In the genomic region with DNA sequence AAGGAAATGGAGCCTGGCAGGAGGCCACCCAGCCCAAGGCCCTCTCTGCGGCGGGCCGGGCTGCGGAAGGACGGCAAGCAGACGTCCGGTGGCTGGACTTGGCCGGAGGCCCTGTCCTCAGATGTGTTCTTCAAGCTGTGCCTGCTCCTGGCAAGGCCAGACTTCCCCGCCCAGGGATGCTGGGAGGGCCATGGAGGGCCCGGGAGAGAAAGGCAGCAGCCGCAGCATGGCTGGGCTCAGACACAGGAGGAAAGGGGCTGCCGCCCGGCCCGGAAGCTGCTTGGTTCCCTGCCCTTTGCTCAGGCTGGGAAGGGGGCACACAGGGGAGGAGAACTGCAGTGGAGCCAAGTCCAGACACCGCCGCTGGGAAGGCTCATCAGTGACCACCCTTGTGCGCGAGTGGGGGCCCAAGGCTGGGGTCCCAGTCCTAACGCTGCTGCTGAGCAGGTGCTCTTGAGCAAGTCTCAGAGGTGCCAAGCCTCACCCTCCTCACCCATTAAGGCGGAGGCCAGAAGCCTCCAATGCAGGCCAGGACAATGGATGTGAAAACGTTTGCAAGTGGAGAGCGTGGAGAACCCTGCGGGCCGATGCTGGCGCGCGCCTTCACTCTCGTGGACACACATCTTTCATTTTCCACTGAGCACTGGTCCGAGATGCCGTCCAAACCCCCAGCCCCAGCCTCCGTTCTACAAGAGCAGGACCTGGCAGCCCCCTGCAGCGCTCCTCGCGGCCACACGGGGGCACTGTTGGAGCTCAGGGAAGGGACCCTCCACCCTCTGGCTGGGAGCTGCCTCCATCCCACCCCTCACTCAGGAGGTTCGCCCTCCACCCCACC, we compare ENCODE assay signal across 9 cellular contexts. TPM values are rescaled to one million over a fixed set of nuclear protein-coding genes. Genes with fewer than 3 reads are reported as not detected.
DNase-seq lines count a peak whose midpoint lies in the region; ATAC-seq, FAIRE-seq and TF ChIP-seq lines count a peak whose summit lies in the region.
"Had no signal": no experiment of that assay in that cellular context is flagged by ENCODE, and none has a peak within 500 bp of the region (broad histone marks: within the 10 kb centered on the region; RNA-seq: fewer than 3 reads in every experiment).

No MANE protein-coding gene starts in this region.

- H4K20me1 ChIP-seq in H1 (replicated peaks in 1 of 2; ENCODE audit: control insufficient read depth in 1 of 2, insufficient read depth in 2 of 2, low read length in 2 of 2) = peaks cover 2 to 4% of the 10 kb centered on the region in 2 experiments

- no peak overlapping the region for H3K27ac Mint-ChIP-seq in activated CD4-positive, alpha-beta memory T cell treated with anti-CD3 and anti-CD28 coated beads, Interleukin-2, amount 10 ng/mL, durations not matched to agents 7 days and 5 days

- no peak overlapping the region for H2BK5ac ChIP-seq in H1 (ENCODE audit: low read depth, low read length)

- FAIRE-seq in H1 (lab: Jason Lieb, UNC) = peak; percentile 7

- no peak overlapping the region for H3K4me3 Mint-ChIP-seq in activated CD4-positive, alpha-beta memory T cell treated with anti-CD3 and anti-CD28 coated beads, Interleukin-2, amount 10 ng/mL, durations not matched to agents 7 days and 5 days

- POLR2A ChIA-PET in activated CD4-positive, alpha-beta memory T cell treated with anti-CD3 and anti-CD28 coated beads, Interleukin-2, amount 10 ng/mL, durations not matched to agents 7 days and 5 days (lab: Charles Lee) = no interaction called here
- POLR2A ChIA-PET in H1 (lab: Charles Lee; ENCODE audit: partially characterized antibody) = interaction anchor here (1.2 kb wide), 1 partner anchor 44 kb away, joined by 3 read pairs; no protein-coding TSS in a partner anchor

- no peak overlapping the region for H3K9ac ChIP-seq in H1 (replicated peaks in 1 of 4; ENCODE audit: extremely low read depth in 1 of 4, low read depth in 3 of 4, low read length in 3 of 4)

- no peaks in the 10 kb centered on the region for H3K79me1 ChIP-seq in H1 (ENCODE audit: low read depth, low read length)

- H3K36me3 ChIP-seq in H1 (ENCODE audit: control insufficient read depth in 2 of 4, insufficient read depth in 4 of 4, low read length in 3 of 4) = no peaks in the 10 kb centered on the region

- peaks cover 1 to 9% (median 9%) of the 10 kb centered on the region in 4 experiments; a peak in 6 of 7 replicates for H3K27me3 ChIP-seq in H1 (replicated peaks in 1 of 4; ENCODE audit: control insufficient read depth in 3 of 4, extremely low read depth in 1 of 4, insufficient read depth in 3 of 4, low read length in 3 of 4)

- no peak overlapping the region for H2AK5ac ChIP-seq in H1 (ENCODE audit: low read depth, low read length)

- CTCF ChIA-PET in activated CD4-positive, alpha-beta memory T cell treated with anti-CD3 and anti-CD28 coated beads, Interleukin-2, amount 10 ng/mL, durations not matched to agents 7 days and 5 days (lab: Charles Lee) = interaction anchor here (0.6 to 1.4 kb wide), 8 partner anchors 22 to 237 kb away, joined by 3 read pairs; partner anchors contain the start of gene PASK
- CTCF ChIA-PET in H1 (lab: Charles Lee; ENCODE audit: partially characterized antibody) = interaction anchor here (0.7 to 4.4 kb wide), 43 partner anchors 8 to 301 kb away, joined by 3 to 26 read pairs (median 4); partner anchors contain the start of genes CROCC2, MAB21L4, PASK and PPP1R7

- no peak overlapping the region for H4K8ac ChIP-seq in H1 (ENCODE audit: extremely low read depth, insufficient read depth, low read length)

- no peaks in the 10 kb centered on the region for H3K79me2 ChIP-seq in H1 (ENCODE audit: control insufficient read depth in 1 of 2, insufficient read depth in 2 of 2, low read length in 2 of 2)

- no peak overlapping the region for H3K56ac ChIP-seq in H1 (replicated peaks; ENCODE audit: insufficient read length, low read depth, low read length)

- no peak for TF ChIP-seq POLR2A in H1 (IDR thresholded peaks at IDR 0.05; ENCODE audit: control extremely low read depth in 1 of 2, low read depth in 2 of 2, low read length in 2 of 2)

- no peak overlapping the region for H3K27ac ChIP-seq in H1 (ENCODE audit: low read depth, low read length)

- no peak overlapping the region for H3K18ac ChIP-seq in H1 (ENCODE audit: extremely low read depth, low read length)

- no peaks in the 10 kb centered on the region for H3K4me1 Mint-ChIP-seq in activated CD4-positive, alpha-beta memory T cell treated with anti-CD3 and anti-CD28 coated beads, Interleukin-2, amount 10 ng/mL, durations not matched to agents 7 days and 5 days

- H2BK120ac ChIP-seq in H1 (replicated peaks; ENCODE audit: low read depth, low read length) = no peak overlapping the region

- peak; percentile 87 to 90 for TF ChIP-seq RAD21 in H1 (IDR thresholded peaks at IDR 0.05 in 1 of 2, conservative IDR thresholded peaks at IDR 0.05 in 1 of 2; ENCODE audit: low read depth in 2 of 2, low read length in 2 of 2)

- 57% methylated on average over 36 of the region's 36 CpGs; no CpG with 5 or more reads in 1 of the 2 experiments for WGBS in H1 (ENCODE audit: extremely low coverage in 1 of 2, insufficient coverage in 1 of 2, insufficient read length in 1 of 2, insufficient replicate concordance in 2 of 2, low coverage in 1 of 2, low lambda C conversion rate in 2 of 2, missing lambda C conversion rate in 1 of 2), 2 experiments

- no peak overlapping the region for H4K5ac ChIP-seq in H1 (ENCODE audit: insufficient read length, low read depth, low read length)

- no peak overlapping the region for H2BK12ac ChIP-seq in H1 (ENCODE audit: low read depth, low read length)

- H3K4me1 ChIP-seq in H1 (replicated peaks in 1 of 4; ENCODE audit: control insufficient read depth in 3 of 4, insufficient read depth in 4 of 4, low read length in 3 of 4) = peaks cover 0 to 6% (median 3%) of the 10 kb centered on the region in 4 experiments; a peak in 4 of 7 replicates

- peaks cover 4% of the 10 kb centered on the region; the same call in 1 of the 2 replicates for H3K23me2 ChIP-seq in H1 (ENCODE audit: low read depth, low read length)

- H3K23ac ChIP-seq in H1 (ENCODE audit: insufficient read length) = no peak overlapping the region

- H2AFZ ChIP-seq in H1 (ENCODE audit: low read length) = no peak overlapping the region

- H4K91ac ChIP-seq in H1 (replicated peaks; ENCODE audit: insufficient read length, low read length) = no peak overlapping the region

- H3K14ac ChIP-seq in H1 (ENCODE audit: insufficient read length) = no peak overlapping the region

- peaks cover 5% of the 10 kb centered on the region for H3K27me3 Mint-ChIP-seq in activated CD4-positive, alpha-beta memory T cell treated with anti-CD3 and anti-CD28 coated beads, Interleukin-2, amount 10 ng/mL, durations not matched to agents 7 days and 5 days

- H3K4ac ChIP-seq in H1 (replicated peaks; ENCODE audit: insufficient read length, low read depth, low read length) = no peak overlapping the region

- H3K4me2 ChIP-seq in H1 (ENCODE audit: insufficient read depth in 1 of 2, low read depth in 2 of 2, low read length in 2 of 2) = no peak overlapping the region

- H3K4me3 ChIP-seq in GM12865 (ENCODE audit: low read depth, low read length) (no peak overlapping the region), H1 (ENCODE audit: extremely low read depth in 1 of 4, insufficient read depth in 2 of 4, low read depth in 3 of 4, low read length in 4 of 4) (no peak overlapping the region)

- H3K9me3 ChIP-seq in H1 (ENCODE audit: insufficient read depth in 2 of 2, low read depth in 1 of 2, low read length in 1 of 2) = no peaks in the 10 kb centered on the region

- no peak overlapping the region for H2BK15ac ChIP-seq in H1 (ENCODE audit: low read length)

- no peaks in the 10 kb centered on the region for H3K36me3 Mint-ChIP-seq in activated CD4-positive, alpha-beta memory T cell treated with anti-CD3 and anti-CD28 coated beads, Interleukin-2, amount 10 ng/mL, durations not matched to agents 7 days and 5 days (ENCODE audit: low read depth)

- no peak overlapping the region for H2BK20ac ChIP-seq in H1 (ENCODE audit: low read length)

- H3K9me3 Mint-ChIP-seq in activated CD4-positive, alpha-beta memory T cell treated with anti-CD3 and anti-CD28 coated beads, Interleukin-2, amount 10 ng/mL, durations not matched to agents 7 days and 5 days = no peaks in the 10 kb centered on the region

- no peak for TF ChIP-seq EP300 in H1 (IDR thresholded peaks at IDR 0.05; ENCODE audit: borderline replicate concordance in 1 of 2, low read depth in 2 of 2, low read length in 2 of 2)

- DNase-seq in GM12865 (ENCODE audit: low read depth) = peak; percentile 54
- DNase-seq in NCI-H1105 treated with DMSO at 0.1 percent for 48 hours (lab: John Stamatoyannopoulos, UW) = peak; percentile 19
- DNase-seq in activated CD4-positive, alpha-beta memory T cell treated with anti-CD3 and anti-CD28 coated beads, Interleukin-2, amount 10 ng/mL, durations not matched to agents 7 days and 5 days = peak; percentile 64
- peak; percentile 34 to 99 for DNase-seq in H1 (ENCODE audit: low read depth in 1 of 2, low spot score in 2 of 2)
- DNase-seq in myocyte (ENCODE audit: low read depth) = peak; percentile 45
- peak; percentile 23 to 37 for DNase-seq in stimulated activated CD8-positive, alpha-beta memory T cell treated with anti-CD3 and anti-CD28 coated beads, Interleukin-7, amount 100 ng/mL, for 4 hours (ENCODE audit: low read depth in 2 of 2)

- peak; percentile 92 for TF ChIP-seq CTCF in GM12865 (IDR thresholded peaks at IDR 0.05; ENCODE audit: insufficient read depth, low read depth, low read length, missing control alignments)
- TF ChIP-seq CTCF in H1 (IDR thresholded peaks at IDR 0.05; ENCODE audit: control extremely low read depth in 1 of 3, insufficient read depth in 1 of 3, low read depth in 1 of 3, low read length in 3 of 3) = peak in 2 of 3 experiments; percentile 88 to 94; a peak in 3 of 4 replicates

- ATAC-seq in GM21526 (IDR thresholded peaks at IDR 0.05; ENCODE audit: low FRiP score, unreplicated experiment) = no peak
- no peak for ATAC-seq in HG03159 (IDR thresholded peaks at IDR 0.05; ENCODE audit: unreplicated experiment)

RNA-seq across cellular contexts. Expression of gene CROCC2, which starts 7.9 kb away (rescaled TPM):
- total RNA-seq in activated CD4-positive, alpha-beta memory T cell treated with anti-CD3 and anti-CD28 coated beads, Interleukin-2, amount 10 ng/mL, durations not matched to agents 7 days and 5 days = not detected
- not detected in 2 replicates for total RNA-seq in H1 (2021; fragmentation: NEBNext Ultra II Directional; extraction: Animal tissue kit (Norgen Biotek cat#: 25700))
- not detected in 2 replicates for polyA plus RNA-seq in H1 (2011; rRNA removed)
- polyA plus RNA-seq in H1 (2011; cell fraction: cytosol; rRNA removed) = not detected
- polyA plus RNA-seq in H1 (2011; cell fraction: nucleus; rRNA removed) = not detected
- polyA plus RNA-seq in H1 (2012, experiment 1 of 2) = not detected in 4 replicates
- polyA plus RNA-seq in H1 (2012, experiment 2 of 2) = not detected
- polyA plus RNA-seq in H1 (2013, experiment 1 of 2) = not detected
- polyA plus RNA-seq in H1 (2013, experiment 2 of 2) = not detected
- polyA minus RNA-seq in H1 (2011; rRNA and poly(A)+ RNA removed) = not detected in 2 replicates
- not detected for polyA minus RNA-seq in H1 (2011; cell fraction: cytosol; rRNA and poly(A)+ RNA removed)
- not detected for polyA minus RNA-seq in H1 (2011; cell fraction: nucleus; rRNA and poly(A)+ RNA removed)
- 0.05 TPM in 1 of 2 replicates, not detected in the other for total RNA-seq in myocyte
- not detected for polyA plus RNA-seq in myocyte (2012)

RNA-seq across cellular contexts. Expression of gene MAB21L4, which starts 18.1 kb away (rescaled TPM):
- not detected for total RNA-seq in activated CD4-positive, alpha-beta memory T cell treated with anti-CD3 and anti-CD28 coated beads, Interleukin-2, amount 10 ng/mL, durations not matched to agents 7 days and 5 days
- not detected in 2 replicates for total RNA-seq in H1 (2021; fragmentation: NEBNext Ultra II Directional; extraction: Animal tissue kit (Norgen Biotek cat#: 25700))
- 0.08 and 0.11 TPM in 2 replicates for polyA plus RNA-seq in H1 (2011; rRNA removed)
- 0.19 TPM for polyA plus RNA-seq in H1 (2011; cell fraction: cytosol; rRNA removed)
- polyA plus RNA-seq in H1 (2011; cell fraction: nucleus; rRNA removed) = 0.10 TPM
- polyA plus RNA-seq in H1 (2012, experiment 1 of 2) = 0.17 to 0.31 TPM in 2 of 4 replicates, not detected in the others
- polyA plus RNA-seq in H1 (2012, experiment 2 of 2) = 0.08 TPM
- polyA plus RNA-seq in H1 (2013, experiment 1 of 2) = 0.14 TPM
- polyA plus RNA-seq in H1 (2013, experiment 2 of 2) = 0.20 TPM
- polyA minus RNA-seq in H1 (2011; rRNA and poly(A)+ RNA removed) = 0.13 TPM in 1 of 2 replicates, not detected in the other
- polyA minus RNA-seq in H1 (2011; cell fraction: cytosol; rRNA and poly(A)+ RNA removed) = not detected
- polyA minus RNA-seq in H1 (2011; cell fraction: nucleus; rRNA and poly(A)+ RNA removed) = not detected
- total RNA-seq in myocyte = not detected in 2 replicates
- not detected for polyA plus RNA-seq in myocyte (2012)

RNA-seq across cellular contexts. Expression of gene AGXT, which starts 45.4 kb away (rescaled TPM):
- not detected for total RNA-seq in activated CD4-positive, alpha-beta memory T cell treated with anti-CD3 and anti-CD28 coated beads, Interleukin-2, amount 10 ng/mL, durations not matched to agents 7 days and 5 days
- total RNA-seq in H1 (2021; fragmentation: NEBNext Ultra II Directional; extraction: Animal tissue kit (Norgen Biotek cat#: 25700)) = not detected in 2 replicates
- 0.03 TPM in 1 of 2 replicates, not detected in the other for polyA plus RNA-seq in H1 (2011; rRNA removed)
- 0.05 TPM for polyA plus RNA-seq in H1 (2011; cell fraction: cytosol; rRNA removed)
- polyA plus RNA-seq in H1 (2011; cell fraction: nucleus; rRNA removed) = not detected
- polyA plus RNA-seq in H1 (2012, experiment 1 of 2) = not detected in 4 replicates
- not detected for polyA plus RNA-seq in H1 (2012, experiment 2 of 2)
- polyA plus RNA-seq in H1 (2013, experiment 1 of 2) = not detected
- polyA plus RNA-seq in H1 (2013, experiment 2 of 2) = not detected
- polyA minus RNA-seq in H1 (2011; rRNA and poly(A)+ RNA removed) = not detected in 2 replicates
- polyA minus RNA-seq in H1 (2011; cell fraction: cytosol; rRNA and poly(A)+ RNA removed) = not detected
- polyA minus RNA-seq in H1 (2011; cell fraction: nucleus; rRNA and poly(A)+ RNA removed) = not detected
- total RNA-seq in myocyte = not detected in 2 replicates
- not detected for polyA plus RNA-seq in myocyte (2012)
- polyA plus RNA-seq: esophagus had no signal
